8 cellular contexts compared by ENCODE assay signal in the genomic region with DNA sequence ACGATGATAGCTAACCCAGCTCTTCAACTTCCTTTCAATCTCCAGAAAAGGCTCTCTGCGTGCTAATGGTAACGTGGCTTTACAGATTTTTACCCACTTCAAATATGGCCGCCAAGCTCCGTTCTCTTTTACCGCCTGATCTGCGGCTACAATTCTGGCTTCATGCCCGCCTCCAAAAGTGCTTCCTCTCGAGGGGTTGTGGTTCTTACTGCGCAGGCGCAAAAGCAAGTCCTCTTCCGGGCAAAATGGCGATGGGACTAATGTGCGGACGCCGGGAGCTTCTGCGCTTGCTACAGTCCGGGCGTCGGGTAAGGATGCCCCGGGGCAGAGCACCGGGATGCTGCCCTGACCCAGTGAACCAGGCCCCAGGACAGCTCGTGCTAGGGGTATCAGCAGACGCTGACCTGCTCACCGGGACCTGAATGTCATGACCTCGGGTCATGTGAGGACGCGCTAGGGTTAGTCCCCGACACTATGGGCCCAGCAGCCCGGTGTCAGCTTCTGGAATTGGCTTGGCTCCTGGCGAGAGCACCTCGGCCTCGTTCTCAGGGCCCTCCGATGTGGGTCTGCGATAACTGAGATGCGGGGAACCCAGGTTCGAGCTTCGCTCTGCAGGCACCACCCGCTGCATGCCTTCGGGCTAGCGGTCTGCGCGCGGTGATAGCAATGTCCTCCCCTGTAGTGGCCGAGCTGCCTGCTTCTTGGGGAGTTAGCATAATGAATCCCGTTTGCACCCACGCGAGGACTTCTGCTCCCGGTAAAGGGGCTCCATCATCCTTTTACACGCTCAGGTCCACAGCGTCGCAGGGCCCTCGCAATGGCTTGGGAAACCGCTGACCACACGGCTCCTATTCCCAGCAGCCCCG. TPM values are rescaled to one million over a fixed set of nuclear protein-coding genes. Genes with fewer than 3 reads are reported as not detected.
DNase-seq lines count a peak whose midpoint lies in the region; ATAC-seq and TF ChIP-seq lines count a peak whose summit lies in the region.

TSS of gene OXA1L (plus strand) at position 232 of the 866 bp plus-strand sequence. CDS start at position 246, 14 bp downstream.

- intact Hi-C loops in colonic mucosa (cut with DNase I), result no loop called here

- ATAC-seq in HG03442 (IDR thresholded peaks at IDR 0.05; ENCODE audit: unreplicated experiment), result peak; percentile 80

- peak within 1 kb of the TSS; percentile 86 to 99 for H3K9ac ChIP-seq in colonic mucosa (ENCODE audit: low read depth in 2 of 2, low read length in 2 of 2)

- peak within 1 kb of the TSS; percentile 72 for H3K27ac ChIP-seq in colonic mucosa
- H3K27ac ChIP-seq in layer of hippocampus (ENCODE audit: low read depth, low read length), result peak within 1 kb of the TSS; percentile 94

- H3K27me3 ChIP-seq in colonic mucosa, result no peaks in the 10 kb centered on the region
- H3K27me3 ChIP-seq in layer of hippocampus (ENCODE audit: control insufficient read depth, insufficient read depth, low read length), result no peaks in the 10 kb centered on the region

- TF ChIP-seq POLR2A in GM19193 (IDR thresholded peaks at IDR 0.05; ENCODE audit: extremely low read depth, insufficient read depth, insufficient read length), result peak; percentile 91

- TF ChIP-seq CTCF in colonic mucosa (IDR thresholded peaks at IDR 0.05), result no peak

- peak within 1 kb of the TSS; percentile 83 for H3K4me3 ChIP-seq in colonic mucosa

- peaks cover 10% of the 10 kb centered on the region for H3K4me1 ChIP-seq in colonic mucosa

- DNase-seq in AG20443 (ENCODE audit: low spot score) (peak; percentile 97), NCI-H526 (lab: John Stamatoyannopoulos, UW) (peak; percentile 92 to 97), colonic mucosa (peak; percentile 99)
- peak; percentile 97 for DNase-seq in activated CD4-positive, alpha-beta T cell treated with anti-CD3 and anti-CD28 coated beads for 48 hours
- peak; percentile 80 to 93 for DNase-seq in stimulated activated CD4-positive, alpha-beta T cell treated with anti-CD3 and anti-CD28 coated beads, Interleukin-1b, Interleukin-23, amount 100 ng/mL, for 4 hours (ENCODE audit: low read depth in 2 of 2)

- peaks cover 6% of the 10 kb centered on the region for H3K36me3 ChIP-seq in colonic mucosa

- no peaks in the 10 kb centered on the region for H3K9me3 ChIP-seq in colonic mucosa

RNA-seq across cellular contexts. Expression of gene OXA1L, which starts in this region (rescaled TPM):
- total RNA-seq in colonic mucosa, result 100 to 1,000 TPM; 110 to 115 TPM

Comparison
In these comparisons a context has a peak if more than half of its experiments do, and no peak if none do; other contexts are left out.
1. Peak in every context shown above with its lines: DNase-seq, ATAC-seq, H3K4me3 ChIP-seq and H3K27ac ChIP-seq.